In the genomic region with DNA sequence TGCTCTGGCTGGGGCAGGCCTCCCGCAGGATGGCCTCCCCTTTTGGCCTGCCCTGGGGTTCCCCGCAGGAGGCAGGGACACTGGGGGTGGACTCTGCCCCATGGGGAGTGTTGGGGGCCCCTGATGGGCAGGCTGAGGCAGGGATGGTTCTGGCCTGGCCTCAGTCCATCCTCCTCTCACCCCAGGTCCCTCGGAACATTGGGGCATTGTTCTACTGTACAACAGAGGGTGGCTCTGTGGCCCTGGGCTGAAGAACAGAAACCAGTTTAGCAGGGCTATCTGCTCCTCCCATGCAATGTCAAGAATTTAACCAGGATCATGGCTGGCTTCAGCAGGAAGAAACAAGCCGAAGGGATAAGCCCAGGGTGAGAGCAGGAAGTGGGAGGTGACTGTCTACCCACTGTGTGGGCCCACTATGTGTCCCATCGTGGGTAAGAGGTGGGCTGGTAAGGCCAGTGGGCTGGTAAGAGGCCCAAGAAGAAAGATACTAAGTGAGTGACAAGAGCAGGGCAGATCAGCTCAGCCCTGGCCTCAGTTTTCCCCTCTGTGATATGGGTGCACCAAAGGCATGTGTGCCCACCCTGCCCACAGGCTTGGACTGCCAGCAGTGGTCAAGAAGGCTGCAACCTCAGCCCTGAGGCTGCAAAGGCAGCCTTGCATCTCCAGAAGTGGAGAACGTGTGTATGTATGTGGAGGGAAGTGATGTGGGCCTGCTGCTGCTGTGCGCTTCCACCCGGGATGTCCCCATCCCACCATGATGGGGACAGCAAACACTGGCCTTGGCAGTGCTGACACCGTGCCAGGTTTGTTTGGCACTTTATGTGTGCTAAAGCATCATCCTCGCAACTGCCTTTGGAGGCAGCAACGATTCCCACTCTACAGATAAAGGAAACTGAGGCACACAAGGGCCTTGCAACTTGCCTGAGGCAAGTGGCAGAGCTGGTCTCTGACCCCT, we compare ENCODE assay signal across 1 cellular context.
A peak's percentile ranks its signal among the peaks of the same experiment; 100 is the strongest.
TF ChIP-seq lines count a peak whose summit lies in the region.

No MANE protein-coding gene starts in this region.

TF ChIP-seq in HepG2, 621 proteins besides CTCF, POLR2A, EP300 and RAD21 (continued from another document and continues in another):
- TF ChIP-seq, protein P1, sequence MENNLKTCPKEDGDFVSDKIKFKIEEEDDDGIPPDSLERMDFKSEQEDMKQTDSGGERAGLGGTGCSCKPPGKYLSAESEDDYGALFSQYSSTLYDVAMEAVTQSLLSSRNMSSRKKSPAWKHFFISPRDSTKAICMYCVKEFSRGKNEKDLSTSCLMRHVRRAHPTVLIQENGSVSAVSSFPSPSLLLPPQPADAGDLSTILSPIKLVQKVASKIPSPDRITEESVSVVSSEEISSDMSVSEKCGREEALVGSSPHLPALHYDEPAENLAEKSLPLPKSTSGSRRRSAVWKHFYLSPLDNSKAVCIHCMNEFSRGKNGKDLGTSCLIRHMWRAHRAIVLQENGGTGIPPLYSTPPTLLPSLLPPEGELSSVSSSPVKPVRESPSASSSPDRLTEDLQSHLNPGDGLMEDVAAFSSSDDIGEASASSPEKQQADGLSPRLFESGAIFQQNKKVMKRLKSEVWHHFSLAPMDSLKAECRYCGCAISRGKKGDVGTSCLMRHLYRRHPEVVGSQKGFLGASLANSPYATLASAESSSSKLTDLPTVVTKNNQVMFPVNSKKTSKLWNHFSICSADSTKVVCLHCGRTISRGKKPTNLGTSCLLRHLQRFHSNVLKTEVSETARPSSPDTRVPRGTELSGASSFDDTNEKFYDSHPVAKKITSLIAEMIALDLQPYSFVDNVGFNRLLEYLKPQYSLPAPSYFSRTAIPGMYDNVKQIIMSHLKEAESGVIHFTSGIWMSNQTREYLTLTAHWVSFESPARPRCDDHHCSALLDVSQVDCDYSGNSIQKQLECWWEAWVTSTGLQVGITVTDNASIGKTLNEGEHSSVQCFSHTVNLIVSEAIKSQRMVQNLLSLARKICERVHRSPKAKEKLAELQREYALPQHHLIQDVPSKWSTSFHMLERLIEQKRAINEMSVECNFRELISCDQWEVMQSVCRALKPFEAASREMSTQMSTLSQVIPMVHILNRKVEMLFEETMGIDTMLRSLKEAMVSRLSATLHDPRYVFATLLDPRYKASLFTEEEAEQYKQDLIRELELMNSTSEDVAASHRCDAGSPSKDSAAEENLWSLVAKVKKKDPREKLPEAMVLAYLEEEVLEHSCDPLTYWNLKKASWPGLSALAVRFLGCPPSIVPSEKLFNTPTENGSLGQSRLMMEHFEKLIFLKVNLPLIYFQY (CRISPR knock-in tag; IDR thresholded peaks at IDR 0.05; ENCODE audit: borderline replicate concordance), result no peak
- TF ChIP-seq ZNF749 (CRISPR knock-in tag; IDR thresholded peaks at IDR 0.05; ENCODE audit: borderline replicate concordance) (no peak), ATF7 (IDR thresholded peaks at IDR 0.05) (no peak), ATF7 (CRISPR knock-in tag; IDR thresholded peaks at IDR 0.05) (no peak), POLR2AphosphoS2 (IDR thresholded peaks at IDR 0.05; ENCODE audit: low read depth, low read length) (no peak), TCF7 (IDR thresholded peaks at IDR 0.05; ENCODE audit: low read depth) (peak; percentile 33; the same call in 1 of the 2 replicates), ZEB1 (IDR thresholded peaks at IDR 0.05; ENCODE audit: insufficient replicate concordance, low read depth) (no peak), ZNF12 (CRISPR knock-in tag; IDR thresholded peaks at IDR 0.05) (no peak), BORCS8-MEF2B (CRISPR knock-in tag; IDR thresholded peaks at IDR 0.05) (no peak), HNRNPL (IDR thresholded peaks at IDR 0.05; ENCODE audit: low read depth, low read length) (peak; percentile 87; the same call in 1 of the 2 replicates), STAT5B (CRISPR knock-in tag; IDR thresholded peaks at IDR 0.05) (no peak), ZNF629 (CRISPR knock-in tag; conservative IDR thresholded peaks at IDR 0.05) (peak; percentile 100), NR2F6 (IDR thresholded peaks at IDR 0.05) (no peak), NR2F6 (CRISPR knock-in tag; IDR thresholded peaks at IDR 0.05) (peak; percentile 25; the same call in 1 of the 2 replicates), SALL1 (CRISPR knock-in tag; IDR thresholded peaks at IDR 0.05) (peak; percentile 43; the same call in 1 of the 2 replicates), KLF9 (CRISPR knock-in tag; IDR thresholded peaks at IDR 0.05; ENCODE audit: low read depth) (no peak), GABPA (IDR thresholded peaks at IDR 0.05; ENCODE audit: low read depth, low read length) (no peak), GABPA (CRISPR knock-in tag; IDR thresholded peaks at IDR 0.05; ENCODE audit: low read depth) (no peak), RBM39 (IDR thresholded peaks at IDR 0.05; ENCODE audit: low read depth, low read length, poor library complexity, severe bottlenecking) (no peak), PITX1 (CRISPR knock-in tag; IDR thresholded peaks at IDR 0.05) (no peak), HDAC1 (CRISPR knock-in tag; IDR thresholded peaks at IDR 0.05) (0 out of 2 replicates have a peak, but pooled peaks have one; percentile 21), NR2F2 (IDR thresholded peaks at IDR 0.05; ENCODE audit: borderline replicate concordance, low read depth) (no peak), HNF4A (CRISPR knock-in tag; IDR thresholded peaks at IDR 0.05) (peak; percentile 74), ZNF747 (CRISPR knock-in tag; IDR thresholded peaks at IDR 0.05; ENCODE audit: borderline replicate concordance) (0 out of 2 replicates have a peak, but pooled peaks have one; percentile 33), ZNF788 (CRISPR knock-in tag; IDR thresholded peaks at IDR 0.05; ENCODE audit: borderline replicate concordance) (peak; percentile 61; the same call in 1 of the 2 replicates), ZMYM4 (CRISPR knock-in tag; IDR thresholded peaks at IDR 0.05) (no peak; the same call in 1 of the 2 replicates), ZNF484 (CRISPR knock-in tag; IDR thresholded peaks at IDR 0.05; ENCODE audit: borderline replicate concordance, low read depth) (no peak), ZFY (CRISPR knock-in tag; IDR thresholded peaks at IDR 0.05) (no peak; the same call in 1 of the 2 replicates)
- TF ChIP-seq, protein P2, sequence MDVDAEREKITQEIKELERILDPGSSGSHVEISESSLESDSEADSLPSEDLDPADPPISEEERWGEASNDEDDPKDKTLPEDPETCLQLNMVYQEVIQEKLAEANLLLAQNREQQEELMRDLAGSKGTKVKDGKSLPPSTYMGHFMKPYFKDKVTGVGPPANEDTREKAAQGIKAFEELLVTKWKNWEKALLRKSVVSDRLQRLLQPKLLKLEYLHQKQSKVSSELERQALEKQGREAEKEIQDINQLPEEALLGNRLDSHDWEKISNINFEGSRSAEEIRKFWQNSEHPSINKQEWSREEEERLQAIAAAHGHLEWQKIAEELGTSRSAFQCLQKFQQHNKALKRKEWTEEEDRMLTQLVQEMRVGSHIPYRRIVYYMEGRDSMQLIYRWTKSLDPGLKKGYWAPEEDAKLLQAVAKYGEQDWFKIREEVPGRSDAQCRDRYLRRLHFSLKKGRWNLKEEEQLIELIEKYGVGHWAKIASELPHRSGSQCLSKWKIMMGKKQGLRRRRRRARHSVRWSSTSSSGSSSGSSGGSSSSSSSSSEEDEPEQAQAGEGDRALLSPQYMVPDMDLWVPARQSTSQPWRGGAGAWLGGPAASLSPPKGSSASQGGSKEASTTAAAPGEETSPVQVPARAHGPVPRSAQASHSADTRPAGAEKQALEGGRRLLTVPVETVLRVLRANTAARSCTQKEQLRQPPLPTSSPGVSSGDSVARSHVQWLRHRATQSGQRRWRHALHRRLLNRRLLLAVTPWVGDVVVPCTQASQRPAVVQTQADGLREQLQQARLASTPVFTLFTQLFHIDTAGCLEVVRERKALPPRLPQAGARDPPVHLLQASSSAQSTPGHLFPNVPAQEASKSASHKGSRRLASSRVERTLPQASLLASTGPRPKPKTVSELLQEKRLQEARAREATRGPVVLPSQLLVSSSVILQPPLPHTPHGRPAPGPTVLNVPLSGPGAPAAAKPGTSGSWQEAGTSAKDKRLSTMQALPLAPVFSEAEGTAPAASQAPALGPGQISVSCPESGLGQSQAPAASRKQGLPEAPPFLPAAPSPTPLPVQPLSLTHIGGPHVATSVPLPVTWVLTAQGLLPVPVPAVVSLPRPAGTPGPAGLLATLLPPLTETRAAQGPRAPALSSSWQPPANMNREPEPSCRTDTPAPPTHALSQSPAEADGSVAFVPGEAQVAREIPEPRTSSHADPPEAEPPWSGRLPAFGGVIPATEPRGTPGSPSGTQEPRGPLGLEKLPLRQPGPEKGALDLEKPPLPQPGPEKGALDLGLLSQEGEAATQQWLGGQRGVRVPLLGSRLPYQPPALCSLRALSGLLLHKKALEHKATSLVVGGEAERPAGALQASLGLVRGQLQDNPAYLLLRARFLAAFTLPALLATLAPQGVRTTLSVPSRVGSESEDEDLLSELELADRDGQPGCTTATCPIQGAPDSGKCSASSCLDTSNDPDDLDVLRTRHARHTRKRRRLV (CRISPR knock-in tag; IDR thresholded peaks at IDR 0.05), result no peak
- TF ChIP-seq, protein P3, sequence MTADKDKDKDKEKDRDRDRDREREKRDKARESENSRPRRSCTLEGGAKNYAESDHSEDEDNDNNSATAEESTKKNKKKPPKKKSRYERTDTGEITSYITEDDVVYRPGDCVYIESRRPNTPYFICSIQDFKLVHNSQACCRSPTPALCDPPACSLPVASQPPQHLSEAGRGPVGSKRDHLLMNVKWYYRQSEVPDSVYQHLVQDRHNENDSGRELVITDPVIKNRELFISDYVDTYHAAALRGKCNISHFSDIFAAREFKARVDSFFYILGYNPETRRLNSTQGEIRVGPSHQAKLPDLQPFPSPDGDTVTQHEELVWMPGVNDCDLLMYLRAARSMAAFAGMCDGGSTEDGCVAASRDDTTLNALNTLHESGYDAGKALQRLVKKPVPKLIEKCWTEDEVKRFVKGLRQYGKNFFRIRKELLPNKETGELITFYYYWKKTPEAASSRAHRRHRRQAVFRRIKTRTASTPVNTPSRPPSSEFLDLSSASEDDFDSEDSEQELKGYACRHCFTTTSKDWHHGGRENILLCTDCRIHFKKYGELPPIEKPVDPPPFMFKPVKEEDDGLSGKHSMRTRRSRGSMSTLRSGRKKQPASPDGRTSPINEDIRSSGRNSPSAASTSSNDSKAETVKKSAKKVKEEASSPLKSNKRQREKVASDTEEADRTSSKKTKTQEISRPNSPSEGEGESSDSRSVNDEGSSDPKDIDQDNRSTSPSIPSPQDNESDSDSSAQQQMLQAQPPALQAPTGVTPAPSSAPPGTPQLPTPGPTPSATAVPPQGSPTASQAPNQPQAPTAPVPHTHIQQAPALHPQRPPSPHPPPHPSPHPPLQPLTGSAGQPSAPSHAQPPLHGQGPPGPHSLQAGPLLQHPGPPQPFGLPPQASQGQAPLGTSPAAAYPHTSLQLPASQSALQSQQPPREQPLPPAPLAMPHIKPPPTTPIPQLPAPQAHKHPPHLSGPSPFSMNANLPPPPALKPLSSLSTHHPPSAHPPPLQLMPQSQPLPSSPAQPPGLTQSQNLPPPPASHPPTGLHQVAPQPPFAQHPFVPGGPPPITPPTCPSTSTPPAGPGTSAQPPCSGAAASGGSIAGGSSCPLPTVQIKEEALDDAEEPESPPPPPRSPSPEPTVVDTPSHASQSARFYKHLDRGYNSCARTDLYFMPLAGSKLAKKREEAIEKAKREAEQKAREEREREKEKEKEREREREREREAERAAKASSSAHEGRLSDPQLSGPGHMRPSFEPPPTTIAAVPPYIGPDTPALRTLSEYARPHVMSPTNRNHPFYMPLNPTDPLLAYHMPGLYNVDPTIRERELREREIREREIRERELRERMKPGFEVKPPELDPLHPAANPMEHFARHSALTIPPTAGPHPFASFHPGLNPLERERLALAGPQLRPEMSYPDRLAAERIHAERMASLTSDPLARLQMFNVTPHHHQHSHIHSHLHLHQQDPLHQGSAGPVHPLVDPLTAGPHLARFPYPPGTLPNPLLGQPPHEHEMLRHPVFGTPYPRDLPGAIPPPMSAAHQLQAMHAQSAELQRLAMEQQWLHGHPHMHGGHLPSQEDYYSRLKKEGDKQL (CRISPR knock-in tag; IDR thresholded peaks at IDR 0.05; ENCODE audit: low read depth), result no peak
- TF ChIP-seq, protein P4, sequence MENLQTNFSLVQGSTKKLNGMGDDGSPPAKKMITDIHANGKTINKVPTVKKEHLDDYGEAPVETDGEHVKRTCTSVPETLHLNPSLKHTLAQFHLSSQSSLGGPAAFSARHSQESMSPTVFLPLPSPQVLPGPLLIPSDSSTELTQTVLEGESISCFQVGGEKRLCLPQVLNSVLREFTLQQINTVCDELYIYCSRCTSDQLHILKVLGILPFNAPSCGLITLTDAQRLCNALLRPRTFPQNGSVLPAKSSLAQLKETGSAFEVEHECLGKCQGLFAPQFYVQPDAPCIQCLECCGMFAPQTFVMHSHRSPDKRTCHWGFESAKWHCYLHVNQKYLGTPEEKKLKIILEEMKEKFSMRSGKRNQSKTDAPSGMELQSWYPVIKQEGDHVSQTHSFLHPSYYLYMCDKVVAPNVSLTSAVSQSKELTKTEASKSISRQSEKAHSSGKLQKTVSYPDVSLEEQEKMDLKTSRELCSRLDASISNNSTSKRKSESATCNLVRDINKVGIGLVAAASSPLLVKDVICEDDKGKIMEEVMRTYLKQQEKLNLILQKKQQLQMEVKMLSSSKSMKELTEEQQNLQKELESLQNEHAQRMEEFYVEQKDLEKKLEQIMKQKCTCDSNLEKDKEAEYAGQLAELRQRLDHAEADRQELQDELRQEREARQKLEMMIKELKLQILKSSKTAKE (CRISPR knock-in tag; IDR thresholded peaks at IDR 0.05; ENCODE audit: borderline replicate concordance), result no peak
- TF ChIP-seq, protein P5, sequence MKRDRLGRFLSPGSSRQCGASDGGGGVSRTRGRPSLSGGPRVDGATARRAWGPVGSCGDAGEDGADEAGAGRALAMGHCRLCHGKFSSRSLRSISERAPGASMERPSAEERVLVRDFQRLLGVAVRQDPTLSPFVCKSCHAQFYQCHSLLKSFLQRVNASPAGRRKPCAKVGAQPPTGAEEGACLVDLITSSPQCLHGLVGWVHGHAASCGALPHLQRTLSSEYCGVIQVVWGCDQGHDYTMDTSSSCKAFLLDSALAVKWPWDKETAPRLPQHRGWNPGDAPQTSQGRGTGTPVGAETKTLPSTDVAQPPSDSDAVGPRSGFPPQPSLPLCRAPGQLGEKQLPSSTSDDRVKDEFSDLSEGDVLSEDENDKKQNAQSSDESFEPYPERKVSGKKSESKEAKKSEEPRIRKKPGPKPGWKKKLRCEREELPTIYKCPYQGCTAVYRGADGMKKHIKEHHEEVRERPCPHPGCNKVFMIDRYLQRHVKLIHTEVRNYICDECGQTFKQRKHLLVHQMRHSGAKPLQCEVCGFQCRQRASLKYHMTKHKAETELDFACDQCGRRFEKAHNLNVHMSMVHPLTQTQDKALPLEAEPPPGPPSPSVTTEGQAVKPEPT (CRISPR knock-in tag; IDR thresholded peaks at IDR 0.05; ENCODE audit: low read depth), result no peak
- TF ChIP-seq, protein P6, sequence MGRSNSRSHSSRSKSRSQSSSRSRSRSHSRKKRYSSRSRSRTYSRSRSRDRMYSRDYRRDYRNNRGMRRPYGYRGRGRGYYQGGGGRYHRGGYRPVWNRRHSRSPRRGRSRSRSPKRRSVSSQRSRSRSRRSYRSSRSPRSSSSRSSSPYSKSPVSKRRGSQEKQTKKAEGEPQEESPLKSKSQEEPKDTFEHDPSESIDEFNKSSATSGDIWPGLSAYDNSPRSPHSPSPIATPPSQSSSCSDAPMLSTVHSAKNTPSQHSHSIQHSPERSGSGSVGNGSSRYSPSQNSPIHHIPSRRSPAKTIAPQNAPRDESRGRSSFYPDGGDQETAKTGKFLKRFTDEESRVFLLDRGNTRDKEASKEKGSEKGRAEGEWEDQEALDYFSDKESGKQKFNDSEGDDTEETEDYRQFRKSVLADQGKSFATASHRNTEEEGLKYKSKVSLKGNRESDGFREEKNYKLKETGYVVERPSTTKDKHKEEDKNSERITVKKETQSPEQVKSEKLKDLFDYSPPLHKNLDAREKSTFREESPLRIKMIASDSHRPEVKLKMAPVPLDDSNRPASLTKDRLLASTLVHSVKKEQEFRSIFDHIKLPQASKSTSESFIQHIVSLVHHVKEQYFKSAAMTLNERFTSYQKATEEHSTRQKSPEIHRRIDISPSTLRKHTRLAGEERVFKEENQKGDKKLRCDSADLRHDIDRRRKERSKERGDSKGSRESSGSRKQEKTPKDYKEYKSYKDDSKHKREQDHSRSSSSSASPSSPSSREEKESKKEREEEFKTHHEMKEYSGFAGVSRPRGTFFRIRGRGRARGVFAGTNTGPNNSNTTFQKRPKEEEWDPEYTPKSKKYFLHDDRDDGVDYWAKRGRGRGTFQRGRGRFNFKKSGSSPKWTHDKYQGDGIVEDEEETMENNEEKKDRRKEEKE (IDR thresholded peaks at IDR 0.05), result no peak
